In the genomic region with DNA sequence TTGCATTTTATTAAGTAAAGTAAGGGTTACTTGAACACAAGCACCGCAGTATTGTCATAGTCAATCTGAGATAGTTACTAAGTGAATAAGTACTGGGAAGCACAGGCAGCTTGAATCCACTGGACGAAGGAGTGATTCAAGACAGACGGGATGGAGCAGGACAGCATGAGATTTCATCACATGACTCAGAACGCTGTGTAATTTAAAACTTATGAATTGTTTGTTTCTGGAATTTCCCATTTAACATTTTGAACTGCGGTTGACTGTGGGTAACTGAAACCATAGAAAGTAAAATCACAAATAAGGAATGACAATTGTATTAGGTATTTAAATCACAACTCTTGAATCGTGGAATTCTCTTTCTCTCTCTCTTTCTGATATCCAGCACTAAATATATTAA, we compare ENCODE assay signal across 17 cellular contexts.
A peak's percentile ranks its signal among the peaks of the same experiment; 100 is the strongest.
DNase-seq lines count a peak whose midpoint lies in the region; ATAC-seq and TF ChIP-seq lines count a peak whose summit lies in the region.
"Had no signal": no experiment of that assay in that cellular context is flagged by ENCODE, and none has a peak within 500 bp of the region (broad histone marks: within the 10 kb centered on the region; RNA-seq: fewer than 3 reads in every experiment).

No MANE protein-coding gene starts in this region.

- H3K4me1 Mint-ChIP-seq in T-cell, result no peaks in the 10 kb centered on the region
- H3K4me1 Mint-ChIP-seq: activated T-helper 17 cell treated with anti-CD3 and anti-CD28 coated beads, Interleukin-2, amount 50 U/mL, for 72 hours; memory B cell had no signal

- peaks cover 3 to 20% (median 3%) of the 10 kb centered on the region in 3 donors for H3K9me3 Mint-ChIP-seq in T-cell
- H3K9me3 Mint-ChIP-seq: endodermal cell had no signal

- peak overlapping the region; percentile 18 for H3K4me2 ChIP-seq in GM23248 (ENCODE audit: unreplicated experiment)

- H3K27me3 Mint-ChIP-seq in T-cell, result no peaks in the 10 kb centered on the region
- H3K27me3 Mint-ChIP-seq: activated T-helper 17 cell treated with anti-CD3 and anti-CD28 coated beads, Interleukin-2, amount 50 U/mL, for 72 hours; memory B cell had no signal

- H3K36me3 Mint-ChIP-seq in T-cell, result no peaks in the 10 kb centered on the region
- H3K36me3 Mint-ChIP-seq: memory B cell had no signal

- H2AFZ ChIP-seq in GM23248, result no peak overlapping the region

- intact Hi-C loops in sciatic nerve (cut with DNase I) (no loop called here), sigmoid colon (cut with DNase I) (no loop called here)

- H3K9ac ChIP-seq in GM23248, result no peak overlapping the region

- in situ Hi-C loops in GM23248 (cut with MboI), result no loop called here

- H3K36me3 ChIP-seq in GM23248 (ENCODE audit: low read depth) (no peaks in the 10 kb centered on the region), sigmoid colon (no peaks in the 10 kb centered on the region)

- ATAC-seq in sciatic nerve (peak; percentile 68), T-cell (replicated peaks in 1 of 4) (no peak)
- ATAC-seq: activated T-helper 17 cell treated with anti-CD3 and anti-CD28 coated beads, Interleukin-2, amount 50 U/mL, for 72 hours had no signal

- no peaks in the 10 kb centered on the region for H3K79me2 ChIP-seq in GM23248 (ENCODE audit: insufficient read depth)

- H3F3A ChIP-seq in GM23248 (ENCODE audit: insufficient read depth), result 0 out of 2 replicates have a peak, but pooled peaks cover 5% of the 10 kb centered on the region

- TF ChIP-seq CTCF in epithelial cell of proximal tubule (conservative IDR thresholded peaks at IDR 0.05; ENCODE audit: low read depth, low read length) (no peak), sigmoid colon (IDR thresholded peaks at IDR 0.05) (no peak)

- peak; percentile 76 for DNase-seq in GM23248
- DNase-seq in RPMI7951 (ENCODE audit: low read depth), result peak; percentile 39
- DNase-seq in epithelial cell of proximal tubule (ENCODE audit: low read depth), result peak; percentile 4
- DNase-seq in sciatic nerve (ENCODE audit: low spot score), result no peak
- no peak for DNase-seq in globus pallidus (ENCODE audit: low spot score)
- DNase-seq in stimulated activated CD8-positive, alpha-beta memory T cell treated with anti-CD3 and anti-CD28 coated beads, Interleukin-4, amount 100 ng/mL, for 48 hours, result no peak
- DNase-seq in sigmoid colon, result no peak
- no peak for DNase-seq in T-cell
- DNase-seq: activated CD4-positive, alpha-beta T cell treated with anti-CD3 and anti-CD28 coated beads, Interleukin-2, amount 50 U/mL, for 4 hours; anterior cingulate cortex; endodermal cell; NCI-H1436 treated with DMSO at 0.1 percent for 48 hours; NCI-H524 treated with DMSO at 0.1 percent for 48 hours; occipital lobe; RPMI8226 had no signal

- POLR2A ChIA-PET in T-cell (lab: Charles Lee), result no interaction called here

- H3K4me1 ChIP-seq in GM23248 (ENCODE audit: insufficient read depth) (no peaks in the 10 kb centered on the region), sigmoid colon (no peaks in the 10 kb centered on the region)

- TF ChIP-seq EP300 in sigmoid colon (IDR thresholded peaks at IDR 0.05), result no peak

- no peak overlapping the region for H3K4me3 Mint-ChIP-seq in T-cell
- H3K4me3 Mint-ChIP-seq: activated T-helper 17 cell treated with anti-CD3 and anti-CD28 coated beads, Interleukin-2, amount 50 U/mL, for 72 hours; endodermal cell; memory B cell had no signal

- no peaks in the 10 kb centered on the region for H3K27me3 ChIP-seq in GM23248 (replicated peaks; ENCODE audit: insufficient read depth)
- H3K27me3 ChIP-seq in sigmoid colon, result no peaks in the 10 kb centered on the region

- H3K4me3 ChIP-seq in GM23248, result 0 out of 2 replicates have a peak overlapping the region, but pooled peaks have one; percentile 35
- H3K4me3 ChIP-seq in epithelial cell of proximal tubule (ENCODE audit: low read depth, low read length), result no peak overlapping the region
- no peak overlapping the region for H3K4me3 ChIP-seq in sigmoid colon

- no peaks in the 10 kb centered on the region for H3K9me3 ChIP-seq in GM23248 (ENCODE audit: low read depth)
- no peaks in the 10 kb centered on the region for H3K9me3 ChIP-seq in sigmoid colon

- CTCF ChIA-PET in T-cell (lab: Charles Lee), result no interaction called here

- TF ChIP-seq POLR2A in sigmoid colon (IDR thresholded peaks at IDR 0.05), result no peak

- H3K27ac Mint-ChIP-seq in T-cell, result no peak overlapping the region
- H3K27ac Mint-ChIP-seq: activated T-helper 17 cell treated with anti-CD3 and anti-CD28 coated beads, Interleukin-2, amount 50 U/mL, for 72 hours; endodermal cell; memory B cell had no signal

- H3K9me2 ChIP-seq in GM23248 (ENCODE audit: insufficient read depth), result no peaks in the 10 kb centered on the region

- H3K27ac ChIP-seq in GM23248 (peak overlapping the region; percentile 40), sigmoid colon (no peak overlapping the region)

- WGBS in GM23248 (ENCODE audit: low coverage in 1 of 2, low lambda C conversion rate in 2 of 2, missing lambda C conversion rate in 2 of 2), 2 experiments, result 3 to 4% methylated on average over 6 of the region's 6 CpGs
- 78 to 79% methylated on average over 6 of the region's 6 CpGs for WGBS in sigmoid colon, 2 donors

- H4K20me1 ChIP-seq in GM23248 (ENCODE audit: insufficient read depth), result no peaks in the 10 kb centered on the region

Comparison
In these comparisons a context has a peak if more than half of its experiments do, and no peak if none do; other contexts are left out.
1. DNase-seq: peak in GM23248 (single experiment), RPMI7951 (single experiment) and epithelial cell of proximal tubule (single experiment); none in sciatic nerve (single experiment), globus pallidus (single experiment), stimulated activated CD8-positive, alpha-beta memory T cell treated with anti-CD3 and anti-CD28 coated beads, Interleukin-4, amount 100 ng/mL, for 48 hours (single experiment), sigmoid colon (single experiment) and T-cell (0 of 34).